Comparison of ENCODE assay signal across 22 cellular contexts in genomic region chr1:9444532-9444931, GRCh38.
A peak's percentile ranks its signal among the peaks of the same experiment; 100 is the strongest.
DNase-seq lines count a peak whose midpoint lies in the region; TF ChIP-seq lines count a peak whose summit lies in the region.
"Had no signal": no experiment of that assay in that cellular context is flagged by ENCODE, and none has a peak within 500 bp of the region (broad histone marks: within the 10 kb centered on the region; RNA-seq: fewer than 3 reads in every experiment).

No MANE protein-coding gene starts in this region.

- H3K4me3 Mint-ChIP-seq in chondrocyte (ENCODE audit: unreplicated experiment) (no peak overlapping the region), nephron progenitor cell (no peak overlapping the region)
- H3K4me3 Mint-ChIP-seq: CD4-positive, alpha-beta T cell; H9; naive thymus-derived CD4-positive, alpha-beta T cell had no signal

- H3K27ac Mint-ChIP-seq in chondrocyte (ENCODE audit: unreplicated experiment) (peak overlapping the region; percentile 99), nephron progenitor cell (peak overlapping the region; percentile 86)
- H3K27ac Mint-ChIP-seq: CD4-positive, alpha-beta T cell; naive thymus-derived CD4-positive, alpha-beta T cell had no signal

- H3K36me3 ChIP-seq in WERI-Rb-1 (no peaks in the 10 kb centered on the region), skeletal muscle tissue (ENCODE audit: control insufficient read depth in 3 of 3, insufficient read depth in 3 of 3, low read length in 3 of 3) (no peaks in the 10 kb centered on the region)
- H3K36me3 ChIP-seq: thoracic aorta had no signal

- peaks cover 40 to 64% (median 43%) of the 10 kb centered on the region in 3 donors for H3K4me1 ChIP-seq in skeletal muscle tissue (ENCODE audit: control insufficient read depth in 3 of 3, insufficient read depth in 3 of 3, low read length in 3 of 3)

- H3K27me3 ChIP-seq in WERI-Rb-1 (ENCODE audit: insufficient read depth, low read depth, severe bottlenecking) (no peaks in the 10 kb centered on the region), skeletal muscle tissue (ENCODE audit: control insufficient read depth in 3 of 3, insufficient read depth in 3 of 3, low read length in 3 of 3) (no peaks in the 10 kb centered on the region)

- no peaks in the 10 kb centered on the region for H3K27me3 Mint-ChIP-seq in chondrocyte (ENCODE audit: low read depth)
- H3K27me3 Mint-ChIP-seq in nephron progenitor cell (ENCODE audit: low read depth, poor library complexity): peaks cover 3% of the 10 kb centered on the region

- H3K4me3 ChIP-seq in WERI-Rb-1 (ENCODE audit: low read depth, low read length) (peak overlapping the region; percentile 29), skeletal muscle tissue (ENCODE audit: low read length in 3 of 3) (no peak overlapping the region)
- H3K4me3 ChIP-seq: lung, thoracic aorta had no signal

- TF ChIP-seq CTCF in WERI-Rb-1 (IDR thresholded peaks at IDR 0.05; ENCODE audit: low read depth, low read length) (no peak), chondrocyte (IDR thresholded peaks at IDR 0.05) (no peak), nephron progenitor cell (IDR thresholded peaks at IDR 0.05) (no peak)

- H3K4me1 Mint-ChIP-seq in chondrocyte (ENCODE audit: low read depth) (peaks cover 94% of the 10 kb centered on the region), nephron progenitor cell (peaks cover 80% of the 10 kb centered on the region)
- H3K4me1 Mint-ChIP-seq: naive thymus-derived CD4-positive, alpha-beta T cell had no signal

- peak; percentile 55 for DNase-seq in WERI-Rb-1
- no peak for DNase-seq in chondrocyte (ENCODE audit: low spot score)
- DNase-seq in nephron progenitor cell: no peak
- DNase-seq in NCI-H1436 (lab: John Stamatoyannopoulos, UW): no peak
- no peak for DNase-seq in GOT3 (lab: John Stamatoyannopoulos, UW)
- no peak for DNase-seq in mesenteric fat pad (ENCODE audit: low spot score)
- DNase-seq: activated CD8-positive, alpha-beta memory T cell treated with anti-CD3 and anti-CD28 coated beads, Interleukin-2, amount 50 U/mL, for 48 hours; activated effector memory CD4-positive, alpha-beta T cell treated with Interleukin-2 at 50 U/mL for 16 hours; CD4-positive, alpha-beta T cell; DMS153; H9; kidney; MM.1S; naive thymus-derived CD4-positive, alpha-beta T cell; NCI-H1417 treated with DMSO at 0.1 percent for 48 hours; NCI-H2171 treated with DMSO at 0.1 percent for 48 hours; NCI-H526; stimulated activated CD4-positive, alpha-beta T cell treated with anti-CD3 and anti-CD28 coated beads, Interleukin-2, amount 100 ng/mL, for 48 hours; stimulated activated naive CD4-positive, alpha-beta T cell had no signal

- H3K9me3 ChIP-seq in WERI-Rb-1 (ENCODE audit: severe bottlenecking) (no peaks in the 10 kb centered on the region), skeletal muscle tissue (ENCODE audit: control insufficient read depth in 3 of 3, low read length in 3 of 3) (no peaks in the 10 kb centered on the region)
- H3K9me3 ChIP-seq: thoracic aorta had no signal

- H3K9ac ChIP-seq in skeletal muscle tissue (ENCODE audit: low read depth in 1 of 3, low read length in 3 of 3): no peak overlapping the region

- H3K36me3 Mint-ChIP-seq in chondrocyte (ENCODE audit: low read depth) (no peaks in the 10 kb centered on the region), nephron progenitor cell (ENCODE audit: low read depth) (no peaks in the 10 kb centered on the region)
- H3K36me3 Mint-ChIP-seq: naive thymus-derived CD4-positive, alpha-beta T cell had no signal

- no peaks in the 10 kb centered on the region for H3K9me3 Mint-ChIP-seq in chondrocyte (ENCODE audit: low read depth)
- no peaks in the 10 kb centered on the region for H3K9me3 Mint-ChIP-seq in nephron progenitor cell
- H3K9me3 Mint-ChIP-seq: CD4-positive, alpha-beta T cell; H9; naive thymus-derived CD4-positive, alpha-beta T cell had no signal

- H3K27ac ChIP-seq in WERI-Rb-1 (peak overlapping the region; percentile 84), skeletal muscle tissue (ENCODE audit: low read depth, low read length) (peak overlapping the region; percentile 81)
